17 cellular contexts compared by ENCODE assay signal in the genomic region with DNA sequence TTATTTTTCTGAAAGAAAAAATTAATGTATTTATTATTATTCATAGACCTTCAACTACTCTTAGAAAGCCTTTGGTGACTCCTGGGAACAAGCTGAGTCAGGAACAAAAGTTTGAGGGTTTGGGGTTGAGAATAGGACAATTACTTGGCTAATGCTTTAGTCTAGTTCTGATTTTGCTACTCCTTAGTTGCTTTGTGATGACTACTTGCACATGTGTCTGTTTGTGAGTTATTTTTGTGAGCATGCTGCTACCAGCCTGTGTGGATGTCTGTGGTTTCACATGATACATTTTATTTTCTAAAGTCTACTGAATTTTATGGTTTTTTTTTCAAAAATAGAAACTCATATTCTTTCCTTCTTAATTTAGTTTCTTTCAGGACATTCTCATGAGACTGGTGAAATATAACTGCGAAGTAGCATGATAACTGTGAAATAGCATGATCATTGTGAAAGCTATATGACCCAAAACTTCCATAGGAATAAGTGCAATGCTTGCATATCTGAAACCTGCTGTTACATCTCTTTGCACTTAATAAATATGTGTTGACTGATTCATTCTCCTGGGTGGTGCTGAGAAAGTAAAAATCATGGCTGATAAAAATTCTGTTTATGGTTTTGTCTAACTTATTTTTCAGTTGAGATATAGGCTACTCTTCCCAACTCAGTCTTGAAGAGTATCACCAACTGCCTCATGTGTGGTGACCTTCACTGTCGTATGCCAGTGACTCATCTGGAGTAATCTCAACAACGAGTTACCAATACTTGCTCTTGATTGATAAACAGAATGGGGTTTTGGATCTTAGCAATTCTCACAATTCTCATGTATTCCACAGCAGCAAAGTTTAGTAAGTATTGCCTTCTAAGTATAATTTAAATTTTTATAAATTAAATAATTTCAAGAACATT. TPM values are rescaled to one million over a fixed set of nuclear protein-coding genes. Genes with fewer than 3 reads are reported as not detected.
A peak's percentile ranks its signal among the peaks of the same experiment; 100 is the strongest.
DNase-seq lines count a peak whose midpoint lies in the region; ATAC-seq and TF ChIP-seq lines count a peak whose summit lies in the region.
"Had no signal": no experiment of that assay in that cellular context is flagged by ENCODE, and none has a peak within 500 bp of the region (broad histone marks: within the 10 kb centered on the region; RNA-seq: fewer than 3 reads in every experiment).

No MANE protein-coding gene starts in this region.

- TF ChIP-seq CTCF in PC-9 (conservative IDR thresholded peaks at IDR 0.05) (no peak), esophagus squamous epithelium (IDR thresholded peaks at IDR 0.05) (no peak), adrenal gland (IDR thresholded peaks at IDR 0.05) (no peak)

- H3K27ac ChIP-seq in PC-9 (peak overlapping the region; percentile 89), esophagus squamous epithelium (no peak overlapping the region), adrenal gland (peak overlapping the region in 1 of 5 donors; percentile 47)
- H3K27ac ChIP-seq: SK-N-MC, vagina had no signal

- peaks cover 2% of the 10 kb centered on the region for H3K27me3 Mint-ChIP-seq in activated naive CD8-positive, alpha-beta T cell treated with anti-CD3 and anti-CD28 coated beads, Interleukin-2, amount 50 U/mL, for 24 hours
- no peaks in the 10 kb centered on the region for H3K27me3 Mint-ChIP-seq in activated naive CD8-positive, alpha-beta T cell treated with anti-CD3 and anti-CD28 coated beads for 36 hours
- peaks cover 4% of the 10 kb centered on the region for H3K27me3 Mint-ChIP-seq in stimulated activated naive CD8-positive, alpha-beta T cell treated with anti-CD3 and anti-CD28 coated beads, Interleukin-15, amount 100 ng/mL, for 72 hours
- H3K27me3 Mint-ChIP-seq: activated naive CD8-positive, alpha-beta T cell treated with anti-CD3 and anti-CD28 coated beads, Interleukin-2, amount 10 ng/mL, durations not matched to agents 7 days and 5 days had no signal

- TF ChIP-seq POLR2A in erythroblast (IDR thresholded peaks at IDR 0.05; ENCODE audit: low read length) (no peak), esophagus squamous epithelium (IDR thresholded peaks at IDR 0.05) (no peak), adrenal gland (IDR thresholded peaks at IDR 0.05) (no peak)

- H3K4me1 Mint-ChIP-seq in activated naive CD8-positive, alpha-beta T cell treated with anti-CD3 and anti-CD28 coated beads, Interleukin-2, amount 50 U/mL, for 24 hours = peaks cover 27% of the 10 kb centered on the region
- H3K4me1 Mint-ChIP-seq in activated naive CD8-positive, alpha-beta T cell treated with anti-CD3 and anti-CD28 coated beads for 36 hours = peaks cover 20% of the 10 kb centered on the region
- peaks cover 24% of the 10 kb centered on the region for H3K4me1 Mint-ChIP-seq in stimulated activated naive CD8-positive, alpha-beta T cell treated with anti-CD3 and anti-CD28 coated beads, Interleukin-15, amount 100 ng/mL, for 72 hours
- H3K4me1 Mint-ChIP-seq: stimulated activated naive B cell treated with anti-CD40 and anti-IgM and Interleukin-4, amounts not matched to agents 10 μg/mL and 1 μg/mL and 100 μg/mL, for 72 hours had no signal

- H3K27me3 ChIP-seq in PC-9 (ENCODE audit: insufficient read depth, low read depth) (no peaks in the 10 kb centered on the region), esophagus squamous epithelium (no peaks in the 10 kb centered on the region), adrenal gland (peaks cover 12% of the 10 kb centered on the region)
- H3K27me3 ChIP-seq: vagina had no signal

- 57 to 63% methylated on average over 3 of the region's 3 CpGs for WGBS in esophagus squamous epithelium, 2 donors
- WGBS in adrenal gland, 4 donors = 54 to 58% (median 55%) methylated on average over 3 of the region's 3 CpGs

- H3K4me3 ChIP-seq in PC-9 (peak overlapping the region; percentile 58), esophagus squamous epithelium (no peak overlapping the region), adrenal gland (peak overlapping the region in 1 of 4 donors; percentile 5)
- H3K4me3 ChIP-seq: SK-N-MC, vagina had no signal

- peaks cover 17% of the 10 kb centered on the region for H3F3A ChIP-seq in PC-9 (ENCODE audit: insufficient read depth, low read depth)

- H3K27ac Mint-ChIP-seq in activated naive CD8-positive, alpha-beta T cell treated with anti-CD3 and anti-CD28 coated beads, Interleukin-2, amount 50 U/mL, for 24 hours = peak overlapping the region; percentile 74
- H3K27ac Mint-ChIP-seq in activated naive CD8-positive, alpha-beta T cell treated with anti-CD3 and anti-CD28 coated beads for 36 hours = no peak overlapping the region
- no peak overlapping the region for H3K27ac Mint-ChIP-seq in stimulated activated naive CD8-positive, alpha-beta T cell treated with anti-CD3 and anti-CD28 coated beads, Interleukin-15, amount 100 ng/mL, for 72 hours
- H3K27ac Mint-ChIP-seq: activated CD8-positive, alpha-beta memory T cell treated with anti-CD3 and anti-CD28 coated beads, Interleukin-2, amount 10 ng/mL, durations not matched to agents 7 days and 5 days; activated naive CD8-positive, alpha-beta T cell treated with anti-CD3 and anti-CD28 coated beads, Interleukin-2, amount 10 ng/mL, durations not matched to agents 7 days and 5 days; stimulated activated naive B cell treated with anti-CD40 and anti-IgM and Interleukin-4, amounts not matched to agents 10 μg/mL and 1 μg/mL and 100 μg/mL, for 72 hours had no signal

- no peaks in the 10 kb centered on the region for H3K9me2 ChIP-seq in PC-9 (ENCODE audit: insufficient read depth)

- POLR2A ChIA-PET in PC-9 (lab: Charles Lee; ENCODE audit: unreplicated experiment) = interaction anchor here (0.6 kb wide), 1 partner anchor 519 kb away, joined by 7 read pairs; no protein-coding TSS in a partner anchor

- no peak for DNase-seq in activated naive CD8-positive, alpha-beta T cell treated with anti-CD3 and anti-CD28 coated beads, Interleukin-2, amount 50 U/mL, for 24 hours
- DNase-seq in activated naive CD8-positive, alpha-beta T cell treated with anti-CD3 and anti-CD28 coated beads for 36 hours = no peak
- DNase-seq in PC-9 = no peak
- peak; percentile 24 to 47 for DNase-seq in erythroblast (lab: John Stamatoyannopoulos, UW)
- DNase-seq in stimulated activated naive CD8-positive, alpha-beta T cell treated with anti-CD3 and anti-CD28 coated beads, Interleukin-15, amount 100 ng/mL, for 72 hours = no peak
- no peak for DNase-seq in esophagus squamous epithelium (lab: John Stamatoyannopoulos, UW)
- no peak for DNase-seq in adrenal gland
- DNase-seq: activated CD8-positive, alpha-beta memory T cell treated with anti-CD3 and anti-CD28 coated beads, Interleukin-2, amount 10 ng/mL, durations not matched to agents 7 days and 5 days; activated naive CD8-positive, alpha-beta T cell treated with anti-CD3 and anti-CD28 coated beads, Interleukin-2, amount 10 ng/mL, durations not matched to agents 7 days and 5 days; Calu3; NCI-H1417 treated with DMSO at 0.1 percent for 48 hours; NCI-H345; stimulated activated naive B cell treated with anti-CD40 and anti-IgM and Interleukin-4, amounts not matched to agents 10 μg/mL and 1 μg/mL and 100 μg/mL, for 72 hours had no signal

- CTCF ChIA-PET in PC-9 (lab: Charles Lee) = no interaction called here

- intact Hi-C loops in PC-9 (cut with micrococcal nuclease; ENCODE audit: unreplicated experiment) (no loop called here), esophagus squamous epithelium (cut with DNase I) (no loop called here), adrenal gland (cut with DNase I) (no loop called here)

- H3K9me3 ChIP-seq in PC-9 (ENCODE audit: insufficient read depth, low read depth) (no peaks in the 10 kb centered on the region), esophagus squamous epithelium (no peaks in the 10 kb centered on the region), adrenal gland (replicated peaks in 1 of 3) (no peaks in the 10 kb centered on the region)
- H3K9me3 ChIP-seq: vagina had no signal

- H3K79me2 ChIP-seq in PC-9 (ENCODE audit: low read depth) = peaks cover 18% of the 10 kb centered on the region

- H3K36me3 ChIP-seq in PC-9 (ENCODE audit: low read depth) = peaks cover 14% of the 10 kb centered on the region; the same call in 1 of the 2 replicates
- H3K36me3 ChIP-seq in esophagus squamous epithelium = no peaks in the 10 kb centered on the region
- H3K36me3 ChIP-seq in adrenal gland (replicated peaks in 1 of 2) = no peaks in the 10 kb centered on the region
- H3K36me3 ChIP-seq: vagina had no signal

- H2AFZ ChIP-seq in PC-9 = no peak overlapping the region

- H3K9me3 Mint-ChIP-seq in activated naive CD8-positive, alpha-beta T cell treated with anti-CD3 and anti-CD28 coated beads, Interleukin-2, amount 50 U/mL, for 24 hours = peaks cover under 1% of the 10 kb centered on the region
- H3K9me3 Mint-ChIP-seq in activated naive CD8-positive, alpha-beta T cell treated with anti-CD3 and anti-CD28 coated beads for 36 hours = no peaks in the 10 kb centered on the region
- H3K9me3 Mint-ChIP-seq in stimulated activated naive CD8-positive, alpha-beta T cell treated with anti-CD3 and anti-CD28 coated beads, Interleukin-15, amount 100 ng/mL, for 72 hours = peaks cover 0 to under 1% of the 10 kb centered on the region in 2 donors
- H3K9me3 Mint-ChIP-seq: stimulated activated naive B cell treated with anti-CD40 and anti-IgM and Interleukin-4, amounts not matched to agents 10 μg/mL and 1 μg/mL and 100 μg/mL, for 72 hours had no signal

- no peaks in the 10 kb centered on the region for H3K36me3 Mint-ChIP-seq in activated naive CD8-positive, alpha-beta T cell treated with anti-CD3 and anti-CD28 coated beads, Interleukin-2, amount 50 U/mL, for 24 hours (ENCODE audit: low read depth)
- no peaks in the 10 kb centered on the region for H3K36me3 Mint-ChIP-seq in activated naive CD8-positive, alpha-beta T cell treated with anti-CD3 and anti-CD28 coated beads for 36 hours
- H3K36me3 Mint-ChIP-seq: activated CD8-positive, alpha-beta memory T cell treated with anti-CD3 and anti-CD28 coated beads, Interleukin-2, amount 10 ng/mL, durations not matched to agents 7 days and 5 days; stimulated activated naive B cell treated with anti-CD40 and anti-IgM and Interleukin-4, amounts not matched to agents 10 μg/mL and 1 μg/mL and 100 μg/mL, for 72 hours had no signal

- ATAC-seq in activated naive CD8-positive, alpha-beta T cell treated with anti-CD3 and anti-CD28 coated beads, Interleukin-2, amount 50 U/mL, for 24 hours = peak; percentile 82
- ATAC-seq in stimulated activated naive CD8-positive, alpha-beta T cell treated with anti-CD3 and anti-CD28 coated beads, Interleukin-15, amount 100 ng/mL, for 72 hours = peak; percentile 85
- ATAC-seq in GM19455 (IDR thresholded peaks at IDR 0.05; ENCODE audit: unreplicated experiment) = no peak
- ATAC-seq: activated CD8-positive, alpha-beta memory T cell treated with anti-CD3 and anti-CD28 coated beads, Interleukin-2, amount 10 ng/mL, durations not matched to agents 7 days and 5 days; stimulated activated naive B cell treated with anti-CD40 and anti-IgM and Interleukin-4, amounts not matched to agents 10 μg/mL and 1 μg/mL and 100 μg/mL, for 72 hours had no signal

- BruUV-seq in PC-9 (replicated peaks; lab: Mats Ljungman, UMichigan) = TSS peak; percentile 62

- peak overlapping the region; percentile 66 for H3K4me2 ChIP-seq in PC-9

- no peaks in the 10 kb centered on the region for H4K20me1 ChIP-seq in PC-9 (ENCODE audit: insufficient read depth)

- H3K4me3 Mint-ChIP-seq in activated naive CD8-positive, alpha-beta T cell treated with anti-CD3 and anti-CD28 coated beads, Interleukin-2, amount 50 U/mL, for 24 hours = peak overlapping the region; percentile 3
- no peak overlapping the region for H3K4me3 Mint-ChIP-seq in activated naive CD8-positive, alpha-beta T cell treated with anti-CD3 and anti-CD28 coated beads for 36 hours
- H3K4me3 Mint-ChIP-seq in stimulated activated naive CD8-positive, alpha-beta T cell treated with anti-CD3 and anti-CD28 coated beads, Interleukin-15, amount 100 ng/mL, for 72 hours = no peak overlapping the region
- H3K4me3 Mint-ChIP-seq: activated CD8-positive, alpha-beta memory T cell treated with anti-CD3 and anti-CD28 coated beads, Interleukin-2, amount 10 ng/mL, durations not matched to agents 7 days and 5 days; activated naive CD8-positive, alpha-beta T cell treated with anti-CD3 and anti-CD28 coated beads, Interleukin-2, amount 10 ng/mL, durations not matched to agents 7 days and 5 days; stimulated activated naive B cell treated with anti-CD40 and anti-IgM and Interleukin-4, amounts not matched to agents 10 μg/mL and 1 μg/mL and 100 μg/mL, for 72 hours had no signal

- H3K4me1 ChIP-seq in PC-9 (replicated peaks; ENCODE audit: insufficient read depth) (peaks cover 44% of the 10 kb centered on the region), esophagus squamous epithelium (peaks cover 0 to 16% (median 3%) of the 10 kb centered on the region in 3 donors), adrenal gland (replicated peaks in 1 of 2) (peaks cover 0 to 8% of the 10 kb centered on the region in 2 donors)

RNA-seq across cellular contexts. Expression of a gene that starts 17.9 kb away (rescaled TPM):
- 10 to 100 TPM; 20.6 to 21.8 TPM for total RNA-seq in activated naive CD8-positive, alpha-beta T cell treated with anti-CD3 and anti-CD28 coated beads for 36 hours
- total RNA-seq in PC-9 (2021) (1.9 and 3.4 TPM in 2 replicates), esophagus squamous epithelium (1 to 10 TPM in 3 of 4 donors, under 1 TPM in 1; 0.45 to 5.5 (median 1.8) TPM), adrenal gland (1 to 10 TPM; 1.2 to 5.5 (median 4.3) TPM)
- 1 to 10 TPM; 2.3 to 3.1 (median 2.4) TPM for polyA plus RNA-seq in adrenal gland
- polyA plus RNA-seq: H1 had no signal

RNA-seq across cellular contexts. Expression of a gene that starts 26.4 kb away (rescaled TPM):
- total RNA-seq in activated naive CD8-positive, alpha-beta T cell treated with anti-CD3 and anti-CD28 coated beads for 36 hours = under 1 TPM; 0.10 to 0.18 TPM
- total RNA-seq in PC-9 (2021) (0.55 and 1.7 TPM in 2 replicates), esophagus squamous epithelium (10 to 100 TPM in 1 of 4 donors, 1 to 10 TPM in 2, under 1 TPM in 1; 0.45 to 10.9 (median 5.8) TPM), adrenal gland (10 to 100 TPM in 7 of 8 donors, 1 to 10 TPM in 1; 7.7 to 74.8 (median 26.7) TPM)
- polyA plus RNA-seq in adrenal gland = 10 to 100 TPM; 11.5 to 60.5 (median 17.4) TPM
- total RNA-seq: activated naive CD8-positive, alpha-beta T cell treated with anti-CD3 and anti-CD28 coated beads, Interleukin-2, amount 10 ng/mL, durations not matched to agents 7 days and 5 days; Calu3; H1 had no signal
- polyA plus RNA-seq: H1 had no signal

Comparison
In these comparisons a context has a peak if more than half of its experiments do, and no peak if none do; other contexts are left out.
1. DNase-seq: peak in erythroblast (2 of 2); none in activated naive CD8-positive, alpha-beta T cell treated with anti-CD3 and anti-CD28 coated beads, Interleukin-2, amount 50 U/mL, for 24 hours (single experiment), activated naive CD8-positive, alpha-beta T cell treated with anti-CD3 and anti-CD28 coated beads for 36 hours (single experiment), PC-9 (0 of 2), stimulated activated naive CD8-positive, alpha-beta T cell treated with anti-CD3 and anti-CD28 coated beads, Interleukin-15, amount 100 ng/mL, for 72 hours (0 of 2), esophagus squamous epithelium (single experiment) and adrenal gland (0 of 7).